Comparison of ENCODE assay signal across 1 cellular context in the genomic region with DNA sequence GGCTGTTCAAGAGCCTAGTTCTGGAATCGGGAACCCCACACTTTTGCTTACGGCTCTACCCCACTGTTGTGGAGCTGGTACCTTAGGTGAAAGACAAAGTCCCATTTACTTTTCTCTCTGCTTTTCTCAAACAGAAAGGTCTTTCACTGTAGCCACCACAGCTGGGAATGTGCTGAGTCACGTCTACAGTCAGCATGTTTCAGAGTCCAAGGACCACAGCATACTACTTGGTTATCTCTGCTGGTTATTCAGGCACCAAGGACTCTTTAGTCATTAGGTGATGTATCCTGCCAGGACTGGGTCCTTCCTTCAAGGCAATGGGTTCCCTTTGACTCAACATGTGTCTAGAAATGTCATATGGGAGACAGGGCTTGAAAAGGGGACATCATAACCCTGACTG.
TF ChIP-seq lines count a peak whose summit lies in the region.

No MANE protein-coding gene starts in this region.

TF ChIP-seq in IMR-90, 13 proteins besides CTCF, POLR2A, EP300 and RAD21:
- TF ChIP-seq NFE2L2 (IDR thresholded peaks at IDR 0.05; ENCODE audit: low read depth, low read length) (peak; percentile 74), MXI1 (IDR thresholded peaks at IDR 0.05; ENCODE audit: borderline replicate concordance, low read depth, low read length) (no peak), BHLHE40 (IDR thresholded peaks at IDR 0.05; ENCODE audit: low read depth, low read length) (no peak), FOS (IDR thresholded peaks at IDR 0.05; ENCODE audit: low read depth, low read length) (no peak)
